Comparison of ENCODE assay signal across 1 cellular context in genomic region chr9:124110307-124110915, GRCh38.
A peak's percentile ranks its signal among the peaks of the same experiment; 100 is the strongest.
TF ChIP-seq lines count a peak whose summit lies in the region.

No MANE protein-coding gene starts in this region.

TF ChIP-seq in HepG2, 621 proteins besides CTCF, POLR2A, EP300 and RAD21 (continued from another document and continues in another):
- TF ChIP-seq SNRNP70 (IDR thresholded peaks at IDR 0.05; ENCODE audit: low read depth, low read length) (no peak), ZSCAN29 (CRISPR knock-in tag; conservative IDR thresholded peaks at IDR 0.05) (no peak), ZNF788 (CRISPR knock-in tag; IDR thresholded peaks at IDR 0.05; ENCODE audit: borderline replicate concordance) (peak; percentile 91), CREB1 (IDR thresholded peaks at IDR 0.05) (no peak), CREB1 (CRISPR knock-in tag; IDR thresholded peaks at IDR 0.05) (0 out of 2 replicates have a peak, but pooled peaks have one; percentile 26), ZNF607 (CRISPR knock-in tag; IDR thresholded peaks at IDR 0.05; ENCODE audit: borderline replicate concordance) (peak; percentile 100), ZSCAN22 (CRISPR knock-in tag; IDR thresholded peaks at IDR 0.05) (peak; percentile 92), ELF4 (CRISPR knock-in tag; IDR thresholded peaks at IDR 0.05; ENCODE audit: borderline replicate concordance) (peak; percentile 98), ZNF709 (CRISPR knock-in tag; IDR thresholded peaks at IDR 0.05) (peak; percentile 100), ZFP37 (CRISPR knock-in tag; IDR thresholded peaks at IDR 0.05; ENCODE audit: borderline replicate concordance) (peak; percentile 100), ZBTB37 (CRISPR knock-in tag; IDR thresholded peaks at IDR 0.05) (peak; percentile 92), ZBTB38 (CRISPR knock-in tag; IDR thresholded peaks at IDR 0.05) (peak; percentile 98), CHD2 (IDR thresholded peaks at IDR 0.05; ENCODE audit: low read depth, low read length) (no peak), MIER2 (CRISPR knock-in tag; IDR thresholded peaks at IDR 0.05) (peak; percentile 100), RFX1 (IDR thresholded peaks at IDR 0.05) (no peak), DNMT1 (CRISPR knock-in tag; IDR thresholded peaks at IDR 0.05) (peak; percentile 93; the same call in 1 of the 2 replicates), ZNF816 (CRISPR knock-in tag; IDR thresholded peaks at IDR 0.05; ENCODE audit: borderline replicate concordance) (peak; percentile 100), NKX3-1 (CRISPR knock-in tag; IDR thresholded peaks at IDR 0.05) (peak; percentile 100), MTERF4 (CRISPR knock-in tag; IDR thresholded peaks at IDR 0.05) (peak; percentile 100), MIXL1 (CRISPR knock-in tag; IDR thresholded peaks at IDR 0.05) (peak; percentile 100), SMARCE1 (IDR thresholded peaks at IDR 0.05; ENCODE audit: borderline replicate concordance) (no peak), ZKSCAN8 (CRISPR knock-in tag; IDR thresholded peaks at IDR 0.05; ENCODE audit: borderline replicate concordance) (peak; percentile 99), ZSCAN30 (CRISPR knock-in tag; IDR thresholded peaks at IDR 0.05) (peak; percentile 99), NBN (conservative IDR thresholded peaks at IDR 0.05) (no peak), KLF15 (CRISPR knock-in tag; IDR thresholded peaks at IDR 0.05; ENCODE audit: borderline replicate concordance) (peak; percentile 100), ONECUT2 (CRISPR knock-in tag; IDR thresholded peaks at IDR 0.05) (peak; percentile 94)
- TF ChIP-seq, protein P1, sequence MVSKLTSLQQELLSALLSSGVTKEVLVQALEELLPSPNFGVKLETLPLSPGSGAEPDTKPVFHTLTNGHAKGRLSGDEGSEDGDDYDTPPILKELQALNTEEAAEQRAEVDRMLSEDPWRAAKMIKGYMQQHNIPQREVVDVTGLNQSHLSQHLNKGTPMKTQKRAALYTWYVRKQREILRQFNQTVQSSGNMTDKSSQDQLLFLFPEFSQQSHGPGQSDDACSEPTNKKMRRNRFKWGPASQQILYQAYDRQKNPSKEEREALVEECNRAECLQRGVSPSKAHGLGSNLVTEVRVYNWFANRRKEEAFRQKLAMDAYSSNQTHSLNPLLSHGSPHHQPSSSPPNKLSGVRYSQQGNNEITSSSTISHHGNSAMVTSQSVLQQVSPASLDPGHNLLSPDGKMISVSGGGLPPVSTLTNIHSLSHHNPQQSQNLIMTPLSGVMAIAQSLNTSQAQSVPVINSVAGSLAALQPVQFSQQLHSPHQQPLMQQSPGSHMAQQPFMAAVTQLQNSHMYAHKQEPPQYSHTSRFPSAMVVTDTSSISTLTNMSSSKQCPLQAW (CRISPR knock-in tag; IDR thresholded peaks at IDR 0.05), result peak; percentile 87
- TF ChIP-seq, protein P2, sequence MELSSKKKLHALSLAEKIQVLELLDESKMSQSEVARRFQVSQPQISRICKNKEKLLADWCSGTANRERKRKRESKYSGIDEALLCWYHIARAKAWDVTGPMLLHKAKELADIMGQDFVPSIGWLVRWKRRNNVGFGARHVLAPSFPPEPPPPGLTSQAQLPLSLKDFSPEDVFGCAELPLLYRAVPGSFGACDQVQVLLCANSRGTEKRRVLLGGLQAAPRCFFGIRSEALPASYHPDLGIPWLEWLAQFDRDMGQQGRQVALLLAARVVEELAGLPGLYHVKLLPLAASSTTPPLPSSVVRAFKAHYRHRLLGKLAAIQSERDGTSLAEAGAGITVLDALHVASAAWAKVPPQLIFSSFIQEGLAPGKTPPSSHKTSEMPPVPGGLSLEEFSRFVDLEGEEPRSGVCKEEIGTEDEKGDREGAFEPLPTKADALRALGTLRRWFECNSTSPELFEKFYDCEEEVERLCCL (CRISPR knock-in tag; IDR thresholded peaks at IDR 0.05; ENCODE audit: borderline replicate concordance), result peak; percentile 100
- TF ChIP-seq, protein P3, sequence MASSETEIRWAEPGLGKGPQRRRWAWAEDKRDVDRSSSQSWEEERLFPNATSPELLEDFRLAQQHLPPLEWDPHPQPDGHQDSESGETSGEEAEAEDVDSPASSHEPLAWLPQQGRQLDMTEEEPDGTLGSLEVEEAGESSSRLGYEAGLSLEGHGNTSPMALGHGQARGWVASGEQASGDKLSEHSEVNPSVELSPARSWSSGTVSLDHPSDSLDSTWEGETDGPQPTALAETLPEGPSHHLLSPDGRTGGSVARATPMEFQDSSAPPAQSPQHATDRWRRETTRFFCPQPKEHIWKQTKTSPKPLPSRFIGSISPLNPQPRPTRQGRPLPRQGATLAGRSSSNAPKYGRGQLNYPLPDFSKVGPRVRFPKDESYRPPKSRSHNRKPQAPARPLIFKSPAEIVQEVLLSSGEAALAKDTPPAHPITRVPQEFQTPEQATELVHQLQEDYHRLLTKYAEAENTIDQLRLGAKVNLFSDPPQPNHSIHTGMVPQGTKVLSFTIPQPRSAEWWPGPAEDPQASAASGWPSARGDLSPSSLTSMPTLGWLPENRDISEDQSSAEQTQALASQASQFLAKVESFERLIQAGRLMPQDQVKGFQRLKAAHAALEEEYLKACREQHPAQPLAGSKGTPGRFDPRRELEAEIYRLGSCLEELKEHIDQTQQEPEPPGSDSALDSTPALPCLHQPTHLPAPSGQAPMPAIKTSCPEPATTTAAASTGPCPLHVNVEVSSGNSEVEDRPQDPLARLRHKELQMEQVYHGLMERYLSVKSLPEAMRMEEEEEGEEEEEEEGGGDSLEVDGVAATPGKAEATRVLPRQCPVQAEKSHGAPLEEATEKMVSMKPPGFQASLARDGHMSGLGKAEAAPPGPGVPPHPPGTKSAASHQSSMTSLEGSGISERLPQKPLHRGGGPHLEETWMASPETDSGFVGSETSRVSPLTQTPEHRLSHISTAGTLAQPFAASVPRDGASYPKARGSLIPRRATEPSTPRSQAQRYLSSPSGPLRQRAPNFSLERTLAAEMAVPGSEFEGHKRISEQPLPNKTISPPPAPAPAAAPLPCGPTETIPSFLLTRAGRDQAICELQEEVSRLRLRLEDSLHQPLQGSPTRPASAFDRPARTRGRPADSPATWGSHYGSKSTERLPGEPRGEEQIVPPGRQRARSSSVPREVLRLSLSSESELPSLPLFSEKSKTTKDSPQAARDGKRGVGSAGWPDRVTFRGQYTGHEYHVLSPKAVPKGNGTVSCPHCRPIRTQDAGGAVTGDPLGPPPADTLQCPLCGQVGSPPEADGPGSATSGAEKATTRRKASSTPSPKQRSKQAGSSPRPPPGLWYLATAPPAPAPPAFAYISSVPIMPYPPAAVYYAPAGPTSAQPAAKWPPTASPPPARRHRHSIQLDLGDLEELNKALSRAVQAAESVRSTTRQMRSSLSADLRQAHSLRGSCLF (CRISPR knock-in tag; IDR thresholded peaks at IDR 0.05; ENCODE audit: borderline replicate concordance), result peak; percentile 100
- TF ChIP-seq, protein P4, sequence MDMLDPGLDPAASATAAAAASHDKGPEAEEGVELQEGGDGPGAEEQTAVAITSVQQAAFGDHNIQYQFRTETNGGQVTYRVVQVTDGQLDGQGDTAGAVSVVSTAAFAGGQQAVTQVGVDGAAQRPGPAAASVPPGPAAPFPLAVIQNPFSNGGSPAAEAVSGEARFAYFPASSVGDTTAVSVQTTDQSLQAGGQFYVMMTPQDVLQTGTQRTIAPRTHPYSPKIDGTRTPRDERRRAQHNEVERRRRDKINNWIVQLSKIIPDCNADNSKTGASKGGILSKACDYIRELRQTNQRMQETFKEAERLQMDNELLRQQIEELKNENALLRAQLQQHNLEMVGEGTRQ (IDR thresholded peaks at IDR 0.05; ENCODE audit: low read depth, low read length), result no peak
- TF ChIP-seq, protein P4 (CRISPR knock-in tag; IDR thresholded peaks at IDR 0.05; ENCODE audit: borderline replicate concordance), result peak; percentile 48; the same call in 1 of the 2 replicates
- TF ChIP-seq, protein P5, sequence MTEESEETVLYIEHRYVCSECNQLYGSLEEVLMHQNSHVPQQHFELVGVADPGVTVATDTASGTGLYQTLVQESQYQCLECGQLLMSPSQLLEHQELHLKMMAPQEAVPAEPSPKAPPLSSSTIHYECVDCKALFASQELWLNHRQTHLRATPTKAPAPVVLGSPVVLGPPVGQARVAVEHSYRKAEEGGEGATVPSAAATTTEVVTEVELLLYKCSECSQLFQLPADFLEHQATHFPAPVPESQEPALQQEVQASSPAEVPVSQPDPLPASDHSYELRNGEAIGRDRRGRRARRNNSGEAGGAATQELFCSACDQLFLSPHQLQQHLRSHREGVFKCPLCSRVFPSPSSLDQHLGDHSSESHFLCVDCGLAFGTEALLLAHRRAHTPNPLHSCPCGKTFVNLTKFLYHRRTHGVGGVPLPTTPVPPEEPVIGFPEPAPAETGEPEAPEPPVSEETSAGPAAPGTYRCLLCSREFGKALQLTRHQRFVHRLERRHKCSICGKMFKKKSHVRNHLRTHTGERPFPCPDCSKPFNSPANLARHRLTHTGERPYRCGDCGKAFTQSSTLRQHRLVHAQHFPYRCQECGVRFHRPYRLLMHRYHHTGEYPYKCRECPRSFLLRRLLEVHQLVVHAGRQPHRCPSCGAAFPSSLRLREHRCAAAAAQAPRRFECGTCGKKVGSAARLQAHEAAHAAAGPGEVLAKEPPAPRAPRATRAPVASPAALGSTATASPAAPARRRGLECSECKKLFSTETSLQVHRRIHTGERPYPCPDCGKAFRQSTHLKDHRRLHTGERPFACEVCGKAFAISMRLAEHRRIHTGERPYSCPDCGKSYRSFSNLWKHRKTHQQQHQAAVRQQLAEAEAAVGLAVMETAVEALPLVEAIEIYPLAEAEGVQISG (CRISPR knock-in tag; IDR thresholded peaks at IDR 0.05), result peak; percentile 97
- TF ChIP-seq, protein P6, sequence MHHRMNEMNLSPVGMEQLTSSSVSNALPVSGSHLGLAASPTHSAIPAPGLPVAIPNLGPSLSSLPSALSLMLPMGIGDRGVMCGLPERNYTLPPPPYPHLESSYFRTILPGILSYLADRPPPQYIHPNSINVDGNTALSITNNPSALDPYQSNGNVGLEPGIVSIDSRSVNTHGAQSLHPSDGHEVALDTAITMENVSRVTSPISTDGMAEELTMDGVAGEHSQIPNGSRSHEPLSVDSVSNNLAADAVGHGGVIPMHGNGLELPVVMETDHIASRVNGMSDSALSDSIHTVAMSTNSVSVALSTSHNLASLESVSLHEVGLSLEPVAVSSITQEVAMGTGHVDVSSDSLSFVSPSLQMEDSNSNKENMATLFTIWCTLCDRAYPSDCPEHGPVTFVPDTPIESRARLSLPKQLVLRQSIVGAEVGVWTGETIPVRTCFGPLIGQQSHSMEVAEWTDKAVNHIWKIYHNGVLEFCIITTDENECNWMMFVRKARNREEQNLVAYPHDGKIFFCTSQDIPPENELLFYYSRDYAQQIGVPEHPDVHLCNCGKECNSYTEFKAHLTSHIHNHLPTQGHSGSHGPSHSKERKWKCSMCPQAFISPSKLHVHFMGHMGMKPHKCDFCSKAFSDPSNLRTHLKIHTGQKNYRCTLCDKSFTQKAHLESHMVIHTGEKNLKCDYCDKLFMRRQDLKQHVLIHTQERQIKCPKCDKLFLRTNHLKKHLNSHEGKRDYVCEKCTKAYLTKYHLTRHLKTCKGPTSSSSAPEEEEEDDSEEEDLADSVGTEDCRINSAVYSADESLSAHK (CRISPR knock-in tag; IDR thresholded peaks at IDR 0.05; ENCODE audit: borderline replicate concordance), result peak; percentile 99
- TF ChIP-seq, protein P7, sequence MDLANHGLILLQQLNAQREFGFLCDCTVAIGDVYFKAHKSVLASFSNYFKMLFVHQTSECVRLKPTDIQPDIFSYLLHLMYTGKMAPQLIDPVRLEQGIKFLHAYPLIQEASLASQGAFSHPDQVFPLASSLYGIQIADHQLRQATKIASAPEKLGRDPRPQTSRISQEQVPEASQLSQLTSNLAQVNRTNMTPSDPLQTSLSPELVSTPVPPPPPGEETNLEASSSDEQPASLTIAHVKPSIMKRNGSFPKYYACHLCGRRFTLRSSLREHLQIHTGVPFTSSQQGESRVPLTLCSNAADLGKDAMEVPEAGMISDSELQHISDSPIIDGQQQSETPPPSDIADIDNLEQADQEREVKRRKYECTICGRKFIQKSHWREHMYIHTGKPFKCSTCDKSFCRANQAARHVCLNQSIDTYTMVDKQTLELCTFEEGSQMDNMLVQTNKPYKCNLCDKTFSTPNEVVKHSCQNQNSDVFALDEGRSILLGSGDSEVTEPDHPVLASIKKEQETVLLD (CRISPR knock-in tag; IDR thresholded peaks at IDR 0.05; ENCODE audit: low read depth), result peak; percentile 97
